12 cellular contexts compared by ENCODE assay signal in genomic region chr12:53502983-53503728, GRCh38. TPM values are rescaled to one million over a fixed set of nuclear protein-coding genes. Genes with fewer than 3 reads are reported as not detected.
DNase-seq lines count a peak whose midpoint lies in the region; ATAC-seq and TF ChIP-seq lines count a peak whose summit lies in the region.
"Had no signal": no experiment of that assay in that cellular context is flagged by ENCODE, and none has a peak within 500 bp of the region (broad histone marks: within the 10 kb centered on the region; RNA-seq: fewer than 3 reads in every experiment).

No MANE protein-coding gene starts in this region.

- intact Hi-C loops in Panc1 (cut with micrococcal nuclease; ENCODE audit: unreplicated experiment): no loop called here

- POLR2A ChIA-PET in Panc1 (lab: Charles Lee): no interaction called here

- H3K4me1 Mint-ChIP-seq in glutamatergic neuron (ENCODE audit: low read depth, unreplicated experiment): peaks cover 16% of the 10 kb centered on the region

- peaks cover 44% of the 10 kb centered on the region for H3K4me1 ChIP-seq in DND-41 (ENCODE audit: insufficient read depth, low read length)
- H3K4me1 ChIP-seq in Panc1 (ENCODE audit: control insufficient read depth, insufficient read depth, low read length): peaks cover 31% of the 10 kb centered on the region
- peaks cover 20% of the 10 kb centered on the region for H3K4me1 ChIP-seq in fibroblast of lung (ENCODE audit: control insufficient read depth, extremely low read depth, insufficient read depth, low read length)

- TF ChIP-seq CTCF in DND-41 (IDR thresholded peaks at IDR 0.05; ENCODE audit: borderline replicate concordance, extremely low read depth, low read length, poor library complexity, severe bottlenecking) (no peak), Panc1 (IDR thresholded peaks at IDR 0.05) (no peak), fibroblast of lung (conservative IDR thresholded peaks at IDR 0.05 in 1 of 2, IDR thresholded peaks at IDR 0.05 in 1 of 2; ENCODE audit: low read depth in 1 of 2, low read length in 2 of 2) (no peak), glutamatergic neuron (IDR thresholded peaks at IDR 0.05; ENCODE audit: partially characterized antibody, unreplicated experiment) (no peak), omental fat pad (IDR thresholded peaks at IDR 0.05) (no peak)

- no peaks in the 10 kb centered on the region for H3K27me3 ChIP-seq in DND-41 (ENCODE audit: insufficient read depth, low read length, poor library complexity)
- H3K27me3 ChIP-seq in Panc1 (ENCODE audit: control insufficient read depth, insufficient read depth, low read length): no peaks in the 10 kb centered on the region
- no peaks in the 10 kb centered on the region for H3K27me3 ChIP-seq in fibroblast of lung (ENCODE audit: control insufficient read depth, insufficient read depth, low read length)
- H3K27me3 ChIP-seq: stomach had no signal

- H3K9me3 Mint-ChIP-seq in glutamatergic neuron (ENCODE audit: unreplicated experiment): peaks cover 13% of the 10 kb centered on the region

- H2AFZ ChIP-seq in DND-41 (ENCODE audit: low read depth, low read length) (no peak overlapping the region), fibroblast of lung (ENCODE audit: low read length) (no peak overlapping the region)

- H3K4me3 ChIP-seq in DND-41 (ENCODE audit: low read depth in 1 of 2, low read length in 2 of 2): no peak overlapping the region
- H3K4me3 ChIP-seq in Panc1 (ENCODE audit: low read depth in 2 of 2, low read length in 2 of 2): no peak overlapping the region
- H3K4me3 ChIP-seq in fibroblast of lung (replicated peaks in 1 of 4; ENCODE audit: control extremely low read depth in 1 of 4, insufficient read depth in 1 of 4, low read depth in 3 of 4, low read length in 4 of 4): peak overlapping the region in 1 of 4 experiments; percentile 20
- H3K4me3 ChIP-seq in skin epidermis: no peak overlapping the region

- H3K27ac ChIP-seq in DND-41 (ENCODE audit: low read length) (0 out of 2 replicates have a peak overlapping the region, but pooled peaks have one; percentile 11), Panc1 (ENCODE audit: low read length) (0 out of 2 replicates have a peak overlapping the region, but pooled peaks have one; percentile 31), fibroblast of lung (ENCODE audit: insufficient read depth, low read length) (peak overlapping the region; percentile 36), skin epidermis (peak overlapping the region in 11 of 21 experiments; percentile 9 to 98 (median 53))

- H3K9ac ChIP-seq in DND-41 (ENCODE audit: low read depth, low read length) (0 out of 2 replicates have a peak overlapping the region, but pooled peaks have one; percentile 7), fibroblast of lung (ENCODE audit: insufficient read depth, low read length) (no peak overlapping the region)

- H3K9me3 ChIP-seq in DND-41 (ENCODE audit: insufficient read depth, low read length, severe bottlenecking) (no peaks in the 10 kb centered on the region), Panc1 (ENCODE audit: control insufficient read depth, insufficient read depth, low read depth, low read length) (no peaks in the 10 kb centered on the region), fibroblast of lung (ENCODE audit: control insufficient read depth, insufficient read depth, low read depth, low read length) (no peaks in the 10 kb centered on the region)
- H3K9me3 ChIP-seq: stomach had no signal

- H3K4me2 ChIP-seq in DND-41 (ENCODE audit: insufficient read depth, low read length) (peak overlapping the region; percentile 76; the same call in 1 of the 2 replicates), fibroblast of lung (ENCODE audit: extremely low read depth, insufficient read depth, low read length) (peak overlapping the region; percentile 45)

- ATAC-seq in DND-41 (ENCODE audit: insufficient read depth, low read depth) (no peak), Panc1 (no peak), omental fat pad (ENCODE audit: low FRiP score) (no peak)

- H4K20me1 ChIP-seq in DND-41 (ENCODE audit: insufficient read depth, low read length): no peaks in the 10 kb centered on the region
- H4K20me1 ChIP-seq in fibroblast of lung (ENCODE audit: control insufficient read depth, extremely low read depth, insufficient read depth, low read length): no peaks in the 10 kb centered on the region

- DNase-seq in DND-41 (no peak), Panc1 (ENCODE audit: low read depth, low spot score) (no peak), fibroblast of lung (ENCODE audit: low read depth in 2 of 2) (no peak), NCI-H526 (lab: John Stamatoyannopoulos, UW) (no peak), glutamatergic neuron (no peak), omental fat pad (ENCODE audit: low spot score) (no peak)
- DNase-seq: activated gamma-delta T cell, DMS79 treated with DMSO at 0.1 percent for 48 hours, NCI-H187, stomach had no signal

- H3K4me3 Mint-ChIP-seq in glutamatergic neuron (ENCODE audit: unreplicated experiment): no peak overlapping the region

- no peaks in the 10 kb centered on the region for H3K36me3 Mint-ChIP-seq in glutamatergic neuron (ENCODE audit: unreplicated experiment)

- peaks cover 26% of the 10 kb centered on the region for H3K27me3 Mint-ChIP-seq in glutamatergic neuron (ENCODE audit: unreplicated experiment)

- H3K36me3 ChIP-seq in DND-41 (ENCODE audit: insufficient read depth, low read length) (peaks cover 44% of the 10 kb centered on the region), Panc1 (ENCODE audit: control insufficient read depth, insufficient read depth, low read length) (no peaks in the 10 kb centered on the region; the same call in none of the 2 replicates), fibroblast of lung (ENCODE audit: control insufficient read depth, insufficient read depth, low read length) (peaks cover 18% of the 10 kb centered on the region)

- no peak overlapping the region for H3K27ac Mint-ChIP-seq in glutamatergic neuron (ENCODE audit: unreplicated experiment)

- CTCF ChIA-PET in Panc1 (lab: Charles Lee): no interaction called here

- in situ Hi-C loops in Panc1 (cut with HindIII; ENCODE audit: low pct_unique_long_range_greater_than_20kb, low sequenced_read_pairs): no loop called here

- H3K79me2 ChIP-seq in DND-41 (ENCODE audit: insufficient read depth, low read length): peaks cover 22% of the 10 kb centered on the region
- H3K79me2 ChIP-seq in fibroblast of lung (ENCODE audit: control insufficient read depth, insufficient read depth, low read length): peaks cover 22% of the 10 kb centered on the region

- no TSS peak for BruUV-seq in Panc1 (replicated peaks; lab: Mats Ljungman, UMichigan)

RNA-seq across cellular contexts. Expression of gene TARBP2, which starts 2.1 kb away (rescaled TPM):
- total RNA-seq in Panc1 (2021; ENCODE audit: unreplicated experiment) (67.3 TPM), fibroblast of lung (37.8 and 39.3 TPM in 2 replicates), glutamatergic neuron (ENCODE audit: unreplicated experiment) (49.0 TPM), omental fat pad (10 to 100 TPM; 19.6 to 26.0 (median 22.3) TPM)
- polyA plus RNA-seq in Panc1 (2012; ENCODE audit: insufficient read length): 60.6 TPM
- 19.8 and 25.9 TPM in 2 replicates for polyA plus RNA-seq in fibroblast of lung
- 23.5 and 33.8 TPM in 2 replicates for polyA plus RNA-seq in fibroblast of lung (2012)
- polyA minus RNA-seq in fibroblast of lung (ENCODE audit: low replicate concordance): 27.3 and 27.9 TPM in 2 replicates

RNA-seq across cellular contexts. Expression of gene MAP3K12, which starts 3.9 kb away (rescaled TPM):
- 32.2 TPM for total RNA-seq in Panc1 (2021; ENCODE audit: unreplicated experiment)
- 43.9 TPM for polyA plus RNA-seq in Panc1 (2012; ENCODE audit: insufficient read length)
- total RNA-seq in fibroblast of lung: 37.8 and 40.8 TPM in 2 replicates
- polyA plus RNA-seq in fibroblast of lung: 31.2 and 31.6 TPM in 2 replicates
- 23.9 and 24.4 TPM in 2 replicates for polyA plus RNA-seq in fibroblast of lung (2012)
- polyA minus RNA-seq in fibroblast of lung (ENCODE audit: low replicate concordance): 69.0 and 85.2 TPM in 2 replicates
- total RNA-seq in glutamatergic neuron (ENCODE audit: unreplicated experiment): 94.2 TPM
- total RNA-seq in omental fat pad: 10 to 100 TPM in 3 of 4 donors, 1 to 10 TPM in 1; 5.5 to 35.9 (median 17.1) TPM

RNA-seq across cellular contexts. Expression of gene NPFF, which starts 4.1 kb away (rescaled TPM):
- total RNA-seq in Panc1 (2021; ENCODE audit: unreplicated experiment): not detected
- not detected for polyA plus RNA-seq in Panc1 (2012; ENCODE audit: insufficient read length)
- total RNA-seq in fibroblast of lung: not detected in 2 replicates
- polyA plus RNA-seq in fibroblast of lung: not detected in 2 replicates
- not detected in 2 replicates for polyA plus RNA-seq in fibroblast of lung (2012)
- not detected in 2 replicates for polyA minus RNA-seq in fibroblast of lung (ENCODE audit: low replicate concordance)
- not detected for total RNA-seq in glutamatergic neuron (ENCODE audit: unreplicated experiment)
- total RNA-seq in omental fat pad: not detected
- total RNA-seq: dermis microvascular lymphatic vessel endothelial cell, stomach had no signal
- polyA plus RNA-seq: stomach had no signal

RNA-seq across cellular contexts. Expression of gene PCBP2, which starts 51.3 kb away (rescaled TPM):
- total RNA-seq in Panc1 (2021; ENCODE audit: unreplicated experiment) (836 TPM), fibroblast of lung (251 and 271 TPM in 2 replicates), glutamatergic neuron (ENCODE audit: unreplicated experiment) (1,170 TPM), omental fat pad (100 to 1,000 TPM; 498 to 666 (median 531) TPM)
- polyA plus RNA-seq in Panc1 (2012; ENCODE audit: insufficient read length): 703 TPM
- 315 and 374 TPM in 2 replicates for polyA plus RNA-seq in fibroblast of lung
- 674 and 727 TPM in 2 replicates for polyA plus RNA-seq in fibroblast of lung (2012)
- 1,406 and 1,607 TPM in 2 replicates for polyA minus RNA-seq in fibroblast of lung (ENCODE audit: low replicate concordance)
